In the genomic region with DNA sequence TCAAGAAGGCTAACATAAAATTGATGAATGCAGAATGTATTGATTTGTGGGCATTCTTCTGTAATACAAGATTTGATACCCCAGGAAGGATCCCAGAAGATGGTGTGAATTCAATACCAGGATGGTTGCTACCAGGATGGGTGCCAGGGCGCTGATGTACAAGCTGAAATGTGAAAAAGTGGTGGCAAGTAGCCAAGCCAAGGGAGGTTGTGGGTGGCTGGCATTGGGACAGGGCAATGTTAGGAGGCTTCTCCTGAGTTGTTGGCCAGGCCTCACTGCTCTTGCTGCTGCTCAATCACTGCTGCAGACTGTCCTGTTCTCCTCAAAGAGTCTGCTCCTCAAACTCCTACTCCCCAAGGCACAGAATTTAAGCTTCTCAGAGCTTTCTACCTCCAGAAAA, we compare ENCODE assay signal across 15 cellular contexts.
DNase-seq lines count a peak whose midpoint lies in the region; ATAC-seq and TF ChIP-seq lines count a peak whose summit lies in the region.
"Had no signal": no experiment of that assay in that cellular context is flagged by ENCODE, and none has a peak within 500 bp of the region (broad histone marks: within the 10 kb centered on the region; RNA-seq: fewer than 3 reads in every experiment).

No MANE protein-coding gene starts in this region.

- no peak overlapping the region for H2BK12ac ChIP-seq in trophoblast cell (ENCODE audit: low read length)

- no peak overlapping the region for H3K23ac ChIP-seq in trophoblast cell (ENCODE audit: low read length)

- H2AK5ac ChIP-seq in trophoblast cell (ENCODE audit: low read length) = no peak overlapping the region

- intact Hi-C loops in left ventricle myocardium superior (cut with micrococcal nuclease) (no loop called here), heart right ventricle (cut with DNase I) (no loop called here), right lobe of liver (cut with DNase I) (no loop called here)

- H3K9ac ChIP-seq in trophoblast cell (ENCODE audit: low read length) = no peak overlapping the region
- H3K9ac ChIP-seq: GM23248 had no signal

- H3K4me2 ChIP-seq in trophoblast cell (ENCODE audit: low read length) = no peak overlapping the region

- peaks cover 0 to 14% (median 8%) of the 10 kb centered on the region in 11 donors for H3K9me3 ChIP-seq in heart right ventricle
- peaks cover 3% of the 10 kb centered on the region for H3K9me3 ChIP-seq in trophoblast cell (ENCODE audit: insufficient read depth, low read depth, low read length)
- H3K9me3 ChIP-seq in right lobe of liver = no peaks in the 10 kb centered on the region

- H3K79me1 ChIP-seq in trophoblast cell (ENCODE audit: low read length) = no peaks in the 10 kb centered on the region

- H3K4me1 ChIP-seq in heart right ventricle (no peaks in the 10 kb centered on the region), trophoblast cell (ENCODE audit: control insufficient read depth in 1 of 2, insufficient read depth in 2 of 2, low read length in 2 of 2) (no peaks in the 10 kb centered on the region), right lobe of liver (no peaks in the 10 kb centered on the region)

- no peak overlapping the region for H3K18ac ChIP-seq in trophoblast cell (ENCODE audit: low read length)

- H4K91ac ChIP-seq in trophoblast cell (ENCODE audit: low read depth, low read length) = no peak overlapping the region

- H3K36me3 ChIP-seq in heart right ventricle = no peaks in the 10 kb centered on the region
- no peaks in the 10 kb centered on the region for H3K36me3 ChIP-seq in trophoblast cell (ENCODE audit: control insufficient read depth in 1 of 2, insufficient read depth in 2 of 2, low read length in 2 of 2)
- H3K36me3 ChIP-seq in right lobe of liver = no peaks in the 10 kb centered on the region

- TF ChIP-seq POLR2A in right lobe of liver (IDR thresholded peaks at IDR 0.05) = no peak

- H3K27ac ChIP-seq in heart right ventricle (no peak overlapping the region), trophoblast cell (ENCODE audit: low read depth, low read length) (no peak overlapping the region), right lobe of liver (no peak overlapping the region)
- H3K27ac ChIP-seq: GM23248 had no signal

- no peak overlapping the region for H2BK5ac ChIP-seq in trophoblast cell (ENCODE audit: low read depth, low read length, poor library complexity)

- 67 to 89% methylated on average over 1 of the region's 1 CpG for WGBS in heart right ventricle, 2 donors
- WGBS in trophoblast cell (ENCODE audit: extremely low coverage, insufficient coverage, insufficient read length) = no CpG with 5 or more reads among the region's 1 CpG
- 60% methylated on average over 1 of the region's 1 CpG for WGBS in right lobe of liver (ENCODE audit: insufficient coverage, low coverage, low lambda C conversion rate, missing lambda C conversion rate)

- DNase-seq in left ventricle myocardium superior (peak; percentile 26), heart right ventricle (no peak), fibroblast of gingiva (ENCODE audit: low read depth) (peak; percentile 13), trophoblast cell (no peak), right lobe of liver (no peak), NCI-H146 (lab: John Stamatoyannopoulos, UW) (no peak)
- no peak for DNase-seq in stimulated activated naive CD4-positive, alpha-beta T cell treated with Interleukin-2 at 50 U/mL for 16 hours (lab: John Stamatoyannopoulos, UW)
- DNase-seq: C1 segment of cervical spinal cord; CD4-positive, alpha-beta memory T cell; COR-L47; DMS153; DND-41; GM23248; H9 had no signal

- H4K8ac ChIP-seq in trophoblast cell (ENCODE audit: low read depth, low read length) = no peak overlapping the region

- H2AFZ ChIP-seq in trophoblast cell (ENCODE audit: insufficient read depth, low read length, poor library complexity) = peak overlapping the region; percentile 25
- H2AFZ ChIP-seq: GM23248 had no signal

- no peak overlapping the region for H3K4ac ChIP-seq in trophoblast cell (ENCODE audit: low read depth, low read length)

- H3K27me3 ChIP-seq in heart right ventricle = no peaks in the 10 kb centered on the region
- no peaks in the 10 kb centered on the region for H3K27me3 ChIP-seq in trophoblast cell (ENCODE audit: insufficient read depth, low read length)
- no peaks in the 10 kb centered on the region for H3K27me3 ChIP-seq in right lobe of liver

- ATAC-seq in left ventricle myocardium superior (no peak), heart right ventricle (no peak), right lobe of liver (no peak)
- ATAC-seq: HCT116 had no signal

- no peak overlapping the region for H3K4me3 ChIP-seq in heart right ventricle
- no peak overlapping the region for H3K4me3 ChIP-seq in trophoblast cell (ENCODE audit: low read depth, low read length)
- no peak overlapping the region for H3K4me3 ChIP-seq in right lobe of liver
- H3K4me3 ChIP-seq: GM23248 had no signal

- H3K79me2 ChIP-seq in trophoblast cell (ENCODE audit: control insufficient read depth, insufficient read depth, low read length, poor library complexity) = no peaks in the 10 kb centered on the region

- H3K14ac ChIP-seq in trophoblast cell (ENCODE audit: low read length) = no peak overlapping the region

- TF ChIP-seq CTCF in heart right ventricle (IDR thresholded peaks at IDR 0.05) (no peak), right lobe of liver (IDR thresholded peaks at IDR 0.05) (no peak)

- H2BK120ac ChIP-seq in trophoblast cell (ENCODE audit: insufficient read depth, low read length, poor library complexity) = no peak overlapping the region

- no peak overlapping the region for H4K12ac ChIP-seq in trophoblast cell (ENCODE audit: low read depth, low read length)

Comparison
In these comparisons a context has a peak if more than half of its experiments do, and no peak if none do; other contexts are left out.
1. DNase-seq: peak in left ventricle myocardium superior (single experiment) and fibroblast of gingiva (single experiment); none in heart right ventricle (0 of 2), trophoblast cell (0 of 2), stimulated activated naive CD4-positive, alpha-beta T cell treated with Interleukin-2 at 50 U/mL for 16 hours (single experiment), right lobe of liver (0 of 3) and NCI-H146 (single experiment).